ENCODE assay signal across 1 cellular context in genomic region chr1:54052934-54053744, GRCh38.
TF ChIP-seq lines count a peak whose summit lies in the region.

Gene TCEANC2, plus strand, starts transcription at chr1:54053608. Its CDS starts 815 bp downstream, at chr1:54054423.
Gene TMEM59, minus strand, starts transcription at chr1:54053204. Its CDS starts 16 bp downstream, at chr1:54053188.

TF ChIP-seq in GM12878, 131 proteins besides CTCF, POLR2A, EP300 and RAD21 (continued from another document and continues in another):
- TF ChIP-seq ZBTB11 (CRISPR knock-in tag; IDR thresholded peaks at IDR 0.05) (no peak), HDAC6 (IDR thresholded peaks at IDR 0.05; ENCODE audit: unreplicated experiment) (no peak), E4F1 (IDR thresholded peaks at IDR 0.05; ENCODE audit: borderline replicate concordance, partially characterized antibody) (peak; percentile 78), IKZF2 (IDR thresholded peaks at IDR 0.05) (peak in 1 of 2 experiments; percentile 60; a peak in 1 of 4 replicates), HSF1 (IDR thresholded peaks at IDR 0.05; ENCODE audit: low read depth, low read length) (peak; percentile 14; the same call in 1 of the 2 replicates), SMC3 (IDR thresholded peaks at IDR 0.05; ENCODE audit: borderline replicate concordance, low read length) (no peak), IRF3 (IDR thresholded peaks at IDR 0.05) (0 out of 2 replicates have a peak, but pooled peaks have one; percentile 13), MEF2A (IDR thresholded peaks at IDR 0.05; ENCODE audit: insufficient read depth, low read depth, low read length) (no peak), ZBTB33 (IDR thresholded peaks at IDR 0.05) (no peak), SPI1 (IDR thresholded peaks at IDR 0.05; ENCODE audit: borderline replicate concordance, insufficient read depth, low read depth, low read length) (peak; percentile 23; the same call in 1 of the 2 replicates), SIN3A (IDR thresholded peaks at IDR 0.05; ENCODE audit: low read depth, low read length) (0 out of 2 replicates have a peak, but pooled peaks have one; percentile 56), IRF4 (IDR thresholded peaks at IDR 0.05; ENCODE audit: low read depth, low read length) (peak; percentile 5; the same call in 1 of the 2 replicates), TARDBP (IDR thresholded peaks at IDR 0.05; ENCODE audit: borderline replicate concordance) (peak; percentile 84), ZNF384 (IDR thresholded peaks at IDR 0.05; ENCODE audit: borderline replicate concordance, low read depth, low read length) (no peak), CBFB (IDR thresholded peaks at IDR 0.05; ENCODE audit: low read depth) (peak; percentile 67; the same call in 1 of the 2 replicates), ZNF24 (IDR thresholded peaks at IDR 0.05) (no peak), SP1 (IDR thresholded peaks at IDR 0.05; ENCODE audit: low read depth, low read length) (no peak), ASH2L (IDR thresholded peaks at IDR 0.05; ENCODE audit: borderline replicate concordance, low read depth) (no peak), YY1 (IDR thresholded peaks at IDR 0.05; ENCODE audit: low read depth, low read length) (peak; percentile 96), GATAD2B (conservative IDR thresholded peaks at IDR 0.05; ENCODE audit: low read depth) (peak; percentile 32; the same call in 1 of the 2 replicates), TBL1XR1 (IDR thresholded peaks at IDR 0.05; ENCODE audit: low read depth, low read length) (no peak), BHLHE40 (IDR thresholded peaks at IDR 0.05; ENCODE audit: borderline replicate concordance in 1 of 2, low read depth in 2 of 2, low read length in 1 of 2) (peak in 1 of 2 experiments; percentile 41; a peak in 1 of 4 replicates), ZBTB40 (IDR thresholded peaks at IDR 0.05; ENCODE audit: borderline replicate concordance) (peak; percentile 97), POLR2AphosphoS2 (IDR thresholded peaks at IDR 0.05; ENCODE audit: low read depth, low read length) (0 out of 2 replicates have a peak, but pooled peaks have one; percentile 54), ATF7 (IDR thresholded peaks at IDR 0.05; ENCODE audit: low read depth) (0 out of 2 replicates have a peak, but pooled peaks have one; percentile 11), TAF1 (IDR thresholded peaks at IDR 0.05; ENCODE audit: borderline replicate concordance, low read depth, low read length) (peak; percentile 85), CBX5 (IDR thresholded peaks at IDR 0.05; ENCODE audit: low read depth) (no peak; the same call in 1 of the 2 replicates), ZBED1 (IDR thresholded peaks at IDR 0.05; ENCODE audit: borderline replicate concordance) (no peak), SRF (IDR thresholded peaks at IDR 0.05; ENCODE audit: low read depth in 2 of 2, low read length in 2 of 2) (no peak), ZNF207 (IDR thresholded peaks at IDR 0.05; ENCODE audit: borderline replicate concordance) (0 out of 2 replicates have a peak, but pooled peaks have one; percentile 22), NKRF (conservative IDR thresholded peaks at IDR 0.05) (peak; percentile 82), SKIL (IDR thresholded peaks at IDR 0.05; ENCODE audit: low read depth, poor library complexity, severe bottlenecking) (no peak), MTA3 (IDR thresholded peaks at IDR 0.05; ENCODE audit: borderline replicate concordance, low read length) (no peak), JUNB (IDR thresholded peaks at IDR 0.05) (0 out of 2 replicates have a peak, but pooled peaks have one; percentile 3)
